In the genomic region with DNA sequence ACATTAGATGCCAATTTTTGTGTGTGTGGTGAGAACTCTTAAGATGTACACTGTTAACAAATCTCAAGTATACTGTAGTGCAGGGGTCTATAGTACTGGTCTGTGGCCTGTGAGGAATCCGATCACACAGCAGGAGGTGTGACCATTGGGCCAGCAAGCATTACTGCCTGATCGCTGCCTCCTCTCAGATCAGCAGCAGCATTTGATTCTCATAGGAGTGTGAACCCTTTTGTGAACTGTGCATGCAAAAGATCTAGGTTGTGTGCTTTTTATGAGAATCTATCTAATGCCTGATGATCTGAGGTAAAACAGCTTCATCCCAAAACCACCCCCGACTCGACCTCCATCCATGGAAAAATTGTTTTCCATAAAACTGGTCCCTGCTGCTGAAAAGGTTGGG, we compare ENCODE assay signal across 16 cellular contexts. TPM values are rescaled to one million over a fixed set of nuclear protein-coding genes. Genes with fewer than 3 reads are reported as not detected.
DNase-seq lines count a peak whose midpoint lies in the region; ATAC-seq and TF ChIP-seq lines count a peak whose summit lies in the region.
"Had no signal": no experiment of that assay in that cellular context is flagged by ENCODE, and none has a peak within 500 bp of the region (broad histone marks: within the 10 kb centered on the region; RNA-seq: fewer than 3 reads in every experiment).

No MANE protein-coding gene starts in this region.

- H3K27ac ChIP-seq in BLaER1 (no peak overlapping the region), H9 (ENCODE audit: insufficient read length, low read depth, low read length) (no peak overlapping the region)
- no peak overlapping the region for H3K27ac ChIP-seq in CD8-positive, alpha-beta T cell (ENCODE audit: low read depth, low read length)
- H3K27ac ChIP-seq: KMS-11 had no signal

- peaks cover 5% of the 10 kb centered on the region for H3K79me1 ChIP-seq in H9 (ENCODE audit: insufficient read depth, low read depth, low read length, poor library complexity, severe bottlenecking)

- H3K23me2 ChIP-seq in H9 (ENCODE audit: insufficient read length, low read depth, low read length, poor library complexity, severe bottlenecking) = no peaks in the 10 kb centered on the region

- no peak overlapping the region for H3T11ph ChIP-seq in H9 (ENCODE audit: low read length)

- no peak overlapping the region for H4K5ac ChIP-seq in H9 (ENCODE audit: insufficient read length, low read depth, low read length)

- peaks cover 94% of the 10 kb centered on the region for H3K36me3 ChIP-seq in BLaER1
- H3K36me3 ChIP-seq in CD8-positive, alpha-beta T cell (ENCODE audit: insufficient read depth, low read length) = peaks cover 18% of the 10 kb centered on the region

- H2BK12ac ChIP-seq in H9 (ENCODE audit: insufficient read length, low read depth, low read length) = no peak overlapping the region

- no peak overlapping the region for H3K4me2 ChIP-seq in BLaER1
- no peak overlapping the region for H3K4me2 ChIP-seq in H9 (ENCODE audit: insufficient read depth, insufficient read length, low read length)
- H3K4me2 ChIP-seq: KMS-11 had no signal

- H3K18ac ChIP-seq in H9 (ENCODE audit: insufficient read length, low read depth, low read length) = no peak overlapping the region

- H3K56ac ChIP-seq in H9 (ENCODE audit: insufficient read length, low read depth, low read length) = no peak overlapping the region

- no peak overlapping the region for H2BK15ac ChIP-seq in H9 (ENCODE audit: low read depth, low read length)

- H3K9ac ChIP-seq in BLaER1 = no peak overlapping the region
- H3K9ac ChIP-seq in H9 (ENCODE audit: extremely low read depth, insufficient read length, low read length) = no peak overlapping the region
- H3K9ac ChIP-seq: KMS-11 had no signal

- H3K27ac Mint-ChIP-seq in CD8-positive, alpha-beta T cell = peak overlapping the region; percentile 15
- no peak overlapping the region for H3K27ac Mint-ChIP-seq in activated T-helper 17 cell treated with anti-CD3 and anti-CD28 coated beads, Interleukin-2, amount 50 U/mL, for 72 hours
- H3K27ac Mint-ChIP-seq in memory B cell (peak overlapping the region; percentile 20), H9 (no peak overlapping the region)
- H3K27ac Mint-ChIP-seq: B cell had no signal

- no peak overlapping the region for H4K91ac ChIP-seq in H9 (ENCODE audit: insufficient read length, low read depth, low read length)

- intact Hi-C loops in CD8-positive, alpha-beta T cell (cut with DNase I, micrococcal nuclease) = no loop called here

- peaks cover 67% of the 10 kb centered on the region for H3K4me1 Mint-ChIP-seq in CD8-positive, alpha-beta T cell (ENCODE audit: low read depth)
- peaks cover 49% of the 10 kb centered on the region for H3K4me1 Mint-ChIP-seq in activated T-helper 17 cell treated with anti-CD3 and anti-CD28 coated beads, Interleukin-2, amount 50 U/mL, for 72 hours
- H3K4me1 Mint-ChIP-seq in memory B cell (peaks cover 23% of the 10 kb centered on the region), H9 (no peaks in the 10 kb centered on the region)

- no peak overlapping the region for H2AFZ ChIP-seq in H9 (ENCODE audit: low read length)

- H2AK5ac ChIP-seq in H9 (ENCODE audit: insufficient read length, low read length) = no peak overlapping the region

- CTCF ChIA-PET in CD8-positive, alpha-beta T cell (lab: Charles Lee) = no interaction called here

- WGBS in H9 (ENCODE audit: extremely low coverage, insufficient read length, low lambda C conversion rate) = no CpG with 5 or more reads among the region's 4 CpGs

- no peak overlapping the region for H2BK120ac ChIP-seq in H9 (ENCODE audit: low read depth, low read length, poor library complexity, severe bottlenecking)

- no peak for ATAC-seq in CD8-positive, alpha-beta T cell
- ATAC-seq in activated T-helper 17 cell treated with anti-CD3 and anti-CD28 coated beads, Interleukin-2, amount 50 U/mL, for 72 hours (replicated peaks) = no peak
- no peak for ATAC-seq in memory B cell (ENCODE audit: low read depth)

- peaks cover 15% of the 10 kb centered on the region; the same call in 1 of the 2 replicates for H3K79me2 ChIP-seq in H9 (ENCODE audit: insufficient read depth, low read length)

- H3K27me3 ChIP-seq in BLaER1 (no peaks in the 10 kb centered on the region), H9 (ENCODE audit: insufficient read depth, low read length) (no peaks in the 10 kb centered on the region)
- H3K27me3 ChIP-seq in CD8-positive, alpha-beta T cell (ENCODE audit: insufficient read depth, low read length) = no peaks in the 10 kb centered on the region

- no peak overlapping the region for H3K14ac ChIP-seq in H9 (ENCODE audit: insufficient read depth, low read length)

- no peak overlapping the region for H3K23ac ChIP-seq in H9 (ENCODE audit: insufficient read length, low read depth, low read length)

- no peak for DNase-seq in CD8-positive, alpha-beta T cell
- DNase-seq in memory B cell (ENCODE audit: low spot score in 2 of 2) (no peak), amniotic stem cell (lab: John Stamatoyannopoulos, UW) (no peak), NCI-H524 (lab: John Stamatoyannopoulos, UW) (no peak), H9 (no peak)
- DNase-seq: Calu3, IMR-90, NCI-H1694 treated with DMSO at 0.1 percent for 48 hours, NCI-H2081 treated with DMSO at 0.1 percent for 48 hours, NCI-H2171 treated with DMSO at 0.1 percent for 48 hours, NCI-H526 treated with DMSO at 0.1 percent for 48 hours, OCI-M1 had no signal

- no peak overlapping the region for H3K4me3 Mint-ChIP-seq in CD8-positive, alpha-beta T cell
- H3K4me3 Mint-ChIP-seq in activated T-helper 17 cell treated with anti-CD3 and anti-CD28 coated beads, Interleukin-2, amount 50 U/mL, for 72 hours = peak overlapping the region; percentile 76
- H3K4me3 Mint-ChIP-seq in memory B cell (no peak overlapping the region), H9 (no peak overlapping the region)
- H3K4me3 Mint-ChIP-seq: B cell had no signal

- peaks cover 79% of the 10 kb centered on the region for H3K36me3 Mint-ChIP-seq in CD8-positive, alpha-beta T cell
- peaks cover 100% of the 10 kb centered on the region for H3K36me3 Mint-ChIP-seq in activated T-helper 17 cell treated with anti-CD3 and anti-CD28 coated beads, Interleukin-2, amount 50 U/mL, for 72 hours (ENCODE audit: low read depth)
- peaks cover 57% of the 10 kb centered on the region for H3K36me3 Mint-ChIP-seq in memory B cell
- H3K36me3 Mint-ChIP-seq in H9 (ENCODE audit: insufficient read depth in 1 of 3, low read depth in 3 of 3) = peaks cover 67 to 82% (median 74%) of the 10 kb centered on the region in 3 experiments

- peaks cover 9% of the 10 kb centered on the region for H3K9me3 Mint-ChIP-seq in CD8-positive, alpha-beta T cell
- peaks cover 8% of the 10 kb centered on the region for H3K9me3 Mint-ChIP-seq in activated T-helper 17 cell treated with anti-CD3 and anti-CD28 coated beads, Interleukin-2, amount 50 U/mL, for 72 hours
- H3K9me3 Mint-ChIP-seq in memory B cell = peaks cover 4% of the 10 kb centered on the region
- peaks cover 16 to 57% of the 10 kb centered on the region in 2 experiments for H3K9me3 Mint-ChIP-seq in H9

- no peak overlapping the region for H3K4ac ChIP-seq in H9 (ENCODE audit: low read depth, low read length)

- H3K27me3 Mint-ChIP-seq in CD8-positive, alpha-beta T cell (ENCODE audit: low read depth) = no peaks in the 10 kb centered on the region
- H3K27me3 Mint-ChIP-seq in activated T-helper 17 cell treated with anti-CD3 and anti-CD28 coated beads, Interleukin-2, amount 50 U/mL, for 72 hours = no peaks in the 10 kb centered on the region
- H3K27me3 Mint-ChIP-seq in memory B cell (no peaks in the 10 kb centered on the region), H9 (ENCODE audit: low read depth) (no peaks in the 10 kb centered on the region)
- H3K27me3 Mint-ChIP-seq: B cell had no signal

- no peak overlapping the region for H4K8ac ChIP-seq in H9 (replicated peaks; ENCODE audit: insufficient read length, low read depth, low read length)

- H4K20me1 ChIP-seq in BLaER1 (peaks cover 28% of the 10 kb centered on the region; the same call in 1 of the 2 replicates), H9 (ENCODE audit: control insufficient read depth, insufficient read depth, insufficient read length) (no peaks in the 10 kb centered on the region)

- no peak overlapping the region for H2BK20ac ChIP-seq in H9 (ENCODE audit: low read depth, low read length, poor library complexity, severe bottlenecking)

- H3K4me1 ChIP-seq in BLaER1 (no peaks in the 10 kb centered on the region), H9 (ENCODE audit: insufficient read depth, low read length) (no peaks in the 10 kb centered on the region)
- peaks cover 13% of the 10 kb centered on the region for H3K4me1 ChIP-seq in CD8-positive, alpha-beta T cell (ENCODE audit: insufficient read depth, low read length)

- TF ChIP-seq CTCF in CD8-positive, alpha-beta T cell (IDR thresholded peaks at IDR 0.05) = no peak
- no peak for TF ChIP-seq CTCF in H9 (conservative IDR thresholded peaks at IDR 0.05)

- H3K9me3 ChIP-seq in BLaER1 = peaks cover 96% of the 10 kb centered on the region
- H3K9me3 ChIP-seq in CD8-positive, alpha-beta T cell (ENCODE audit: low read length) = no peaks in the 10 kb centered on the region
- H3K9me3 ChIP-seq in H9 (ENCODE audit: control insufficient read depth, low read depth, low read length) = peaks cover 4% of the 10 kb centered on the region

- peak overlapping the region; percentile 16; the same call in 1 of the 2 replicates for H3K4me3 ChIP-seq in BLaER1
- H3K4me3 ChIP-seq in CD8-positive, alpha-beta T cell (ENCODE audit: low read depth, low read length) = no peak overlapping the region

- POLR2A ChIA-PET in CD8-positive, alpha-beta T cell (lab: Charles Lee) = no interaction called here

- H2BK5ac ChIP-seq in H9 (ENCODE audit: insufficient read length, low read length) = no peak overlapping the region

RNA-seq across cellular contexts. Expression of gene ZNF267, which starts 12.6 kb away (rescaled TPM):
- total RNA-seq in CD8-positive, alpha-beta T cell = 10 to 100 TPM; 78.6 to 80.1 TPM
- total RNA-seq in activated T-helper 17 cell treated with anti-CD3 and anti-CD28 coated beads, Interleukin-2, amount 50 U/mL, for 72 hours = 100 to 1,000 TPM in 1 of 2 donors, 10 to 100 TPM in 1; 73.8 to 168 TPM
- total RNA-seq in H9 (2021) = 32.8 and 36.1 TPM in 2 replicates

Comparison
In these comparisons a context has a peak if more than half of its experiments do, and no peak if none do; other contexts are left out.
1. H3K27ac Mint-ChIP-seq: peak in CD8-positive, alpha-beta T cell (single experiment) and memory B cell (single experiment); none in activated T-helper 17 cell treated with anti-CD3 and anti-CD28 coated beads, Interleukin-2, amount 50 U/mL, for 72 hours (single experiment) and H9 (0 of 3).